8 cellular contexts compared by ENCODE assay signal in the genomic region with DNA sequence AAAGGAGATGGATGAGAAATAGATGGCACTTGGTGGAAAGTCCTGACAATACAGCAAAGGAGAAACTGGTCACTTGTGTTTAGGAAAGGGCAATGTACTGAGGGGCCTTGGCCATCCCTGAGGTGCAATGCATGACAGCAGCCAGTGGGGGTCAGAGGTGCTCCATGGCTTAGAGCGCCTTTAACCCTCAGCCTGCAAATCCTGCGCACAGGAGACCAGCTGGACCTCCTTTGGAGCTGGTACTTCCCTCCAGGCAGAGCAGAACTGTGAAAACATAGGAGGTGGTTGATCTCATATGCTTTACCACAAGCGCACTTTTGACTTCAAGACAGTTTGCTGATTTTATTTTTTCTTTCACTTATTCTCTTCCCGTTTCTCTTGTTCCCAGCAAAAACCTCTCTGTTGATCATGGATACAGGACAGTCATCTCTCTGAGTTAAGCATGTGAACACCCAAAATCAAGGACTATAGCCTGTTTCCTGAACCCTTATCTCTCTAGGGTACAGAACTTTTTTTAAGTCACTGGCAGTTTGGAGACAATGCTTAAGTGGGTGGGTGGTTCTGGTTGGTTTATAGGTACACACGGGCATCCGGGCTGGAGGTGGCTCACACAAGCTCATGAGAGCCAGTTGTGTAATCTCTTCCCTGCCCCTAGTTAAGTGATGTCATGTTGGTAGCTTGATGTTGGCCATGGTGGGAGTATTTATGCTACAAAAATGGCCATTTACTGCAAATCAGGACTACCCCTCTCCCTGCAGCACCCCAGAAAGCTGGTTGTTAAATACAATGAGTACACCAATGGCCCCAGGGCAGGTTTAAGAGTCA. TPM values are rescaled to one million over a fixed set of nuclear protein-coding genes. Genes with fewer than 3 reads are reported as not detected.
DNase-seq lines count a peak whose midpoint lies in the region; ATAC-seq and TF ChIP-seq lines count a peak whose summit lies in the region.

No MANE protein-coding gene starts in this region.

- H3K79me2 ChIP-seq in MM.1S (ENCODE audit: low read length), result no peaks in the 10 kb centered on the region

- H3K27me3 ChIP-seq in HAP-1 (ENCODE audit: low read depth) (no peaks in the 10 kb centered on the region), MM.1S (replicated peaks; ENCODE audit: insufficient read depth, low read length) (no peaks in the 10 kb centered on the region)

- H3K4me3 ChIP-seq in HAP-1 (no peak overlapping the region), MM.1S (ENCODE audit: low read length) (peak overlapping the region; percentile 39)

- in situ Hi-C loops in HAP-1 (cut with MboI; ENCODE audit: low sequenced_read_pairs), result loop anchor here (10.0 to 25.0 kb wide), 3 partner anchors 554 to 1017 kb away; no protein-coding TSS in a partner anchor

- no peaks in the 10 kb centered on the region for H3K4me1 Mint-ChIP-seq in glutamatergic neuron (ENCODE audit: low read depth, unreplicated experiment)

- no peaks in the 10 kb centered on the region for H3K36me3 Mint-ChIP-seq in glutamatergic neuron (ENCODE audit: unreplicated experiment)

- H4K20me1 ChIP-seq in MM.1S (ENCODE audit: insufficient read depth, low read length), result no peaks in the 10 kb centered on the region

- H3K9ac ChIP-seq in MM.1S (ENCODE audit: low read length), result peak overlapping the region; percentile 10; the same call in 1 of the 2 replicates

- TF ChIP-seq CTCF in MM.1S (IDR thresholded peaks at IDR 0.05; ENCODE audit: low read length) (peak; percentile 96), glutamatergic neuron (IDR thresholded peaks at IDR 0.05; ENCODE audit: partially characterized antibody, unreplicated experiment) (peak; percentile 86)

- H3K27ac Mint-ChIP-seq in glutamatergic neuron (ENCODE audit: unreplicated experiment), result no peak overlapping the region

- no peaks in the 10 kb centered on the region for H3K9me2 ChIP-seq in MM.1S (replicated peaks; ENCODE audit: insufficient read depth, low read length)

- H3K9me3 Mint-ChIP-seq in glutamatergic neuron (ENCODE audit: unreplicated experiment), result no peaks in the 10 kb centered on the region

- peak; percentile 99 for ATAC-seq in SK-N-SH treated with all-trans-retinoic acid at 6 μM for 48 hours

- H3K4me1 ChIP-seq in HAP-1 (no peaks in the 10 kb centered on the region), MM.1S (ENCODE audit: low read length) (peaks cover 5% of the 10 kb centered on the region; the same call in 1 of the 2 replicates)

- no peaks in the 10 kb centered on the region for H3K27me3 Mint-ChIP-seq in glutamatergic neuron (ENCODE audit: unreplicated experiment)

- DNase-seq in GM04504 (ENCODE audit: low read depth) (peak; percentile 64), HAP-1 (ENCODE audit: low spot score in 2 of 2) (peak; percentile 61 to 84), MM.1S (peak; percentile 73), glutamatergic neuron (peak; percentile 88), posterior vena cava (ENCODE audit: low spot score) (peak; percentile 93), ureter (ENCODE audit: low spot score) (peak; percentile 82)
- DNase-seq in activated naive CD4-positive, alpha-beta T cell treated with anti-CD3 and anti-CD28 coated beads, Interleukin-2, amount 50 U/mL, for 16 hours, result peak; percentile 74

- intact Hi-C loops in posterior vena cava (cut with DNase I), result loop anchor here (5.0 kb wide), 1 partner anchor 567 kb away; no protein-coding TSS in a partner anchor

- H3K4me2 ChIP-seq in MM.1S (ENCODE audit: low read depth, low read length), result peak overlapping the region; percentile 57

- H3K36me3 ChIP-seq in HAP-1 (replicated peaks) (no peaks in the 10 kb centered on the region), MM.1S (replicated peaks; ENCODE audit: insufficient read depth, low read length) (no peaks in the 10 kb centered on the region)

- H3K4me3 Mint-ChIP-seq in glutamatergic neuron (ENCODE audit: unreplicated experiment), result no peak overlapping the region

- no peaks in the 10 kb centered on the region for H3K9me3 ChIP-seq in HAP-1
- H3K9me3 ChIP-seq in MM.1S (replicated peaks; ENCODE audit: insufficient read depth, low read length), result no peaks in the 10 kb centered on the region

- H3K27ac ChIP-seq in MM.1S (ENCODE audit: low read length), result peak overlapping the region; percentile 14; the same call in 1 of the 2 replicates

- peak overlapping the region; percentile 40 for H2AFZ ChIP-seq in MM.1S (ENCODE audit: low read length)

- peaks cover 7% of the 10 kb centered on the region; the same call in 1 of the 2 replicates for H3F3A ChIP-seq in MM.1S (ENCODE audit: insufficient read depth, low read length)

TF ChIP-seq in SK-N-SH treated with all-trans-retinoic acid at 6 μM for 48 hours, 23 proteins besides CTCF, POLR2A, EP300 and RAD21:
- TF ChIP-seq ZNF565 (CRISPR knock-in tag; conservative IDR thresholded peaks at IDR 0.05; ENCODE audit: low read depth) (no peak), TCF4 (CRISPR knock-in tag; IDR thresholded peaks at IDR 0.05; ENCODE audit: borderline replicate concordance) (0 out of 2 replicates have a peak, but pooled peaks have one; percentile 19)
- TF ChIP-seq, protein P1, sequence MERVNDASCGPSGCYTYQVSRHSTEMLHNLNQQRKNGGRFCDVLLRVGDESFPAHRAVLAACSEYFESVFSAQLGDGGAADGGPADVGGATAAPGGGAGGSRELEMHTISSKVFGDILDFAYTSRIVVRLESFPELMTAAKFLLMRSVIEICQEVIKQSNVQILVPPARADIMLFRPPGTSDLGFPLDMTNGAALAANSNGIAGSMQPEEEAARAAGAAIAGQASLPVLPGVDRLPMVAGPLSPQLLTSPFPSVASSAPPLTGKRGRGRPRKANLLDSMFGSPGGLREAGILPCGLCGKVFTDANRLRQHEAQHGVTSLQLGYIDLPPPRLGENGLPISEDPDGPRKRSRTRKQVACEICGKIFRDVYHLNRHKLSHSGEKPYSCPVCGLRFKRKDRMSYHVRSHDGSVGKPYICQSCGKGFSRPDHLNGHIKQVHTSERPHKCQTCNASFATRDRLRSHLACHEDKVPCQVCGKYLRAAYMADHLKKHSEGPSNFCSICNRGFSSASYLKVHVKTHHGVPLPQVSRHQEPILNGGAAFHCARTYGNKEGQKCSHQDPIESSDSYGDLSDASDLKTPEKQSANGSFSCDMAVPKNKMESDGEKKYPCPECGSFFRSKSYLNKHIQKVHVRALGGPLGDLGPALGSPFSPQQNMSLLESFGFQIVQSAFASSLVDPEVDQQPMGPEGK (CRISPR knock-in tag; IDR thresholded peaks at IDR 0.05; ENCODE audit: borderline replicate concordance), result no peak

RNA-seq across cellular contexts. Expression of a gene that starts 37.6 kb away (rescaled TPM):
- total RNA-seq in glutamatergic neuron (ENCODE audit: unreplicated experiment), result not detected
- under 1 TPM; 0.14 to 0.79 TPM for total RNA-seq in posterior vena cava
- total RNA-seq in ureter, result 0.34 TPM
